1 cellular context compared by ENCODE assay signal in the genomic region with DNA sequence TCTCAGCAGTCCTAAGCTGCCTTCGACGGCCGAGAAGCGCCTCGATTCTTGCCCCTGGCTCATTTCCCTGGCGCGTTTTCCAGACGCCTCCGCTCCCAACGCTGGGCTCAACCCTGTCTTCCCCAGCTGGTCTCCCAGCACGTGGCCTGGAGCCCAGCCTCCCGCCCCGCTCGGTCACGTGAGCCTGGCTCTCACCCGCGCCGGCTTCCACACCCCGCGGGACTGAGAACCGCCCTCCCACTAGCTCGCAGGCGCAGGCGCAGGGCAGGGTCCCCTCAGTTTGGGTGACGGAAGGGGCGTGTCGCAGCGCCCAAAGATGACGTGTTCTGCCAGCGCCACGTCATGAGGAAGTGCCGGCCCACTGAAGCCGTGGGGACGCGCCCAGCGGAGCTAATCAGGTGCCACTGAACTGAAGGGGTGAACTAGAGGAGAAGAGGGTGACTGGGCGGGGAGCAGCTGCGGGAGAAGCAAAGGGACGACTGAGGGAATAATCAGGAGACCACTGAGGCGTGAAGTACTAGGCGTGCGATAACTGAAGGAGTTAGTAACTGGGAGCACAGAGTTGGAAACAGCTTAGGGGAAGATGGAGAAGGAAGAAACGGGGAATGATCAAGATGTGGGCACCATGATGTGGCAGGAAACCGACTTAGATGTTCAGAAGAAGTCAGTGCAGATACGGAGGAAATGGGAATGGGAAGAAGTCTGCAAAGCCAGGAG.
TF ChIP-seq lines count a peak whose summit lies in the region.

A gene with protein sequence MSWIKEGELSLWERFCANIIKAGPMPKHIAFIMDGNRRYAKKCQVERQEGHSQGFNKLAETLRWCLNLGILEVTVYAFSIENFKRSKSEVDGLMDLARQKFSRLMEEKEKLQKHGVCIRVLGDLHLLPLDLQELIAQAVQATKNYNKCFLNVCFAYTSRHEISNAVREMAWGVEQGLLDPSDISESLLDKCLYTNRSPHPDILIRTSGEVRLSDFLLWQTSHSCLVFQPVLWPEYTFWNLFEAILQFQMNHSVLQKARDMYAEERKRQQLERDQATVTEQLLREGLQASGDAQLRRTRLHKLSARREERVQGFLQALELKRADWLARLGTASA (plus strand): TSS at position 343 of the 717 bp plus-strand sequence. CDS start 625 bp downstream, outside the sequence.

TF ChIP-seq in HepG2, 621 proteins besides CTCF, POLR2A, EP300 and RAD21 (continued from another document and continues in another):
- TF ChIP-seq, protein P1, sequence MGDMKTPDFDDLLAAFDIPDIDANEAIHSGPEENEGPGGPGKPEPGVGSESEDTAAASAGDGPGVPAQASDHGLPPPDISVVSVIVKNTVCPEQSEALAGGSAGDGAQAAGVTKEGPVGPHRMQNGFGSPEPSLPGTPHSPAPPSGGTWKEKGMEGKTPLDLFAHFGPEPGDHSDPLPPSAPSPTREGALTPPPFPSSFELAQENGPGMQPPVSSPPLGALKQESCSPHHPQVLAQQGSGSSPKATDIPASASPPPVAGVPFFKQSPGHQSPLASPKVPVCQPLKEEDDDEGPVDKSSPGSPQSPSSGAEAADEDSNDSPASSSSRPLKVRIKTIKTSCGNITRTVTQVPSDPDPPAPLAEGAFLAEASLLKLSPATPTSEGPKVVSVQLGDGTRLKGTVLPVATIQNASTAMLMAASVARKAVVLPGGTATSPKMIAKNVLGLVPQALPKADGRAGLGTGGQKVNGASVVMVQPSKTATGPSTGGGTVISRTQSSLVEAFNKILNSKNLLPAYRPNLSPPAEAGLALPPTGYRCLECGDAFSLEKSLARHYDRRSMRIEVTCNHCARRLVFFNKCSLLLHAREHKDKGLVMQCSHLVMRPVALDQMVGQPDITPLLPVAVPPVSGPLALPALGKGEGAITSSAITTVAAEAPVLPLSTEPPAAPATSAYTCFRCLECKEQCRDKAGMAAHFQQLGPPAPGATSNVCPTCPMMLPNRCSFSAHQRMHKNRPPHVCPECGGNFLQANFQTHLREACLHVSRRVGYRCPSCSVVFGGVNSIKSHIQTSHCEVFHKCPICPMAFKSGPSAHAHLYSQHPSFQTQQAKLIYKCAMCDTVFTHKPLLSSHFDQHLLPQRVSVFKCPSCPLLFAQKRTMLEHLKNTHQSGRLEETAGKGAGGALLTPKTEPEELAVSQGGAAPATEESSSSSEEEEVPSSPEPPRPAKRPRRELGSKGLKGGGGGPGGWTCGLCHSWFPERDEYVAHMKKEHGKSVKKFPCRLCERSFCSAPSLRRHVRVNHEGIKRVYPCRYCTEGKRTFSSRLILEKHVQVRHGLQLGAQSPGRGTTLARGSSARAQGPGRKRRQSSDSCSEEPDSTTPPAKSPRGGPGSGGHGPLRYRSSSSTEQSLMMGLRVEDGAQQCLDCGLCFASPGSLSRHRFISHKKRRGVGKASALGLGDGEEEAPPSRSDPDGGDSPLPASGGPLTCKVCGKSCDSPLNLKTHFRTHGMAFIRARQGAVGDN (CRISPR knock-in tag; IDR thresholded peaks at IDR 0.05): peak; percentile 100
- TF ChIP-seq ZNF253 (CRISPR knock-in tag; IDR thresholded peaks at IDR 0.05; ENCODE audit: borderline replicate concordance) (peak; percentile 95), NR2F2 (IDR thresholded peaks at IDR 0.05; ENCODE audit: borderline replicate concordance, low read depth) (no peak; the same call in 1 of the 2 replicates), KLF9 (CRISPR knock-in tag; IDR thresholded peaks at IDR 0.05; ENCODE audit: low read depth) (peak; percentile 97), FOXK1 (CRISPR knock-in tag; IDR thresholded peaks at IDR 0.05; ENCODE audit: borderline replicate concordance, low read depth) (peak; percentile 96), IKZF1 (IDR thresholded peaks at IDR 0.05) (no peak), REPIN1 (CRISPR knock-in tag; IDR thresholded peaks at IDR 0.05; ENCODE audit: borderline replicate concordance, low read depth) (peak; percentile 99), ZNF24 (IDR thresholded peaks at IDR 0.05) (no peak), ZNF230 (CRISPR knock-in tag; IDR thresholded peaks at IDR 0.05) (peak; percentile 95), MAF1 (CRISPR knock-in tag; IDR thresholded peaks at IDR 0.05; ENCODE audit: borderline replicate concordance) (0 out of 2 replicates have a peak, but pooled peaks have one; percentile 58), ZNF782 (CRISPR knock-in tag; IDR thresholded peaks at IDR 0.05; ENCODE audit: borderline replicate concordance) (no peak), ARID2 (CRISPR knock-in tag; IDR thresholded peaks at IDR 0.05; ENCODE audit: borderline replicate concordance) (peak; percentile 99; the same call in 1 of the 2 replicates), MTF2 (CRISPR knock-in tag; IDR thresholded peaks at IDR 0.05; ENCODE audit: borderline replicate concordance) (0 out of 2 replicates have a peak, but pooled peaks have one; percentile 64), RFX1 (IDR thresholded peaks at IDR 0.05) (no peak)
- TF ChIP-seq, protein P2, sequence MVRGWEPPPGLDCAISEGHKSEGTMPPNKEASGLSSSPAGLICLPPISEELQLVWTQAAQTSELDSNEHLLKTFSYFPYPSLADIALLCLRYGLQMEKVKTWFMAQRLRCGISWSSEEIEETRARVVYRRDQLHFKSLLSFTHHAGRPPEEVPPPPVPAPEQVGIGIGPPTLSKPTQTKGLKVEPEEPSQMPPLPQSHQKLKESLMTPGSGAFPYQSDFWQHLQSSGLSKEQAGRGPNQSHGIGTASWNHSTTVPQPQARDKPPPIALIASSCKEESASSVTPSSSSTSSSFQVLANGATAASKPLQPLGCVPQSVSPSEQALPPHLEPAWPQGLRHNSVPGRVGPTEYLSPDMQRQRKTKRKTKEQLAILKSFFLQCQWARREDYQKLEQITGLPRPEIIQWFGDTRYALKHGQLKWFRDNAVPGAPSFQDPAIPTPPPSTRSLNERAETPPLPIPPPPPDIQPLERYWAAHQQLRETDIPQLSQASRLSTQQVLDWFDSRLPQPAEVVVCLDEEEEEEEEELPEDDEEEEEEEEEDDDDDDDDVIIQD (CRISPR knock-in tag; IDR thresholded peaks at IDR 0.05; ENCODE audit: low read depth): peak; percentile 58; the same call in 1 of the 2 replicates
- TF ChIP-seq, protein P3, sequence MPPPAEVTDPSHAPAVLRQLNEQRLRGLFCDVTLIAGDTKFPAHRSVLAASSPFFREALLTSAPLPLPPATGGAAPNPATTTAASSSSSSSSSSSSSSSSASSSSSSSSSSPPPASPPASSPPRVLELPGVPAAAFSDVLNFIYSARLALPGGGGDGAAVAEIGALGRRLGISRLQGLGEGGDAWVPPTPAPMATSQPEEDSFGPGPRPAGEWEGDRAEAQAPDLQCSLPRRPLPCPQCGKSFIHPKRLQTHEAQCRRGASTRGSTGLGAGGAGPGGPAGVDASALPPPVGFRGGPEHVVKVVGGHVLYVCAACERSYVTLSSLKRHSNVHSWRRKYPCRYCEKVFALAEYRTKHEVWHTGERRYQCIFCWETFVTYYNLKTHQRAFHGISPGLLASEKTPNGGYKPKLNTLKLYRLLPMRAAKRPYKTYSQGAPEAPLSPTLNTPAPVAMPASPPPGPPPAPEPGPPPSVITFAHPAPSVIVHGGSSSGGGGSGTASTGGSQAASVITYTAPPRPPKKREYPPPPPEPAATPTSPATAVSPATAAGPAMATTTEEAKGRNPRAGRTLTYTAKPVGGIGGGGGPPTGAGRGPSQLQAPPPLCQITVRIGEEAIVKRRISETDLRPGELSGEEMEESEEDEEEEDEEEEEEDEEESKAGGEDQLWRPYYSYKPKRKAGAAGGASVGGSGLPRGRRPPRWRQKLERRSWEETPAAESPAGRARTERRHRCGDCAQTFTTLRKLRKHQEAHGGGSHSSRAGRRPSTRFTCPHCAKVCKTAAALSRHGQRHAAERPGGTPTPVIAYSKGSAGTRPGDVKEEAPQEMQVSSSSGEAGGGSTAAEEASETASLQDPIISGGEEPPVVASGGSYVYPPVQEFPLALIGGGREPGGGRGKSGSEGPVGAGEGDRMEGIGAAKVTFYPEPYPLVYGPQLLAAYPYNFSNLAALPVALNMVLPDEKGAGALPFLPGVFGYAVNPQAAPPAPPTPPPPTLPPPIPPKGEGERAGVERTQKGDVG (CRISPR knock-in tag; IDR thresholded peaks at IDR 0.05; ENCODE audit: borderline replicate concordance): peak; percentile 88; the same call in 1 of the 2 replicates
- TF ChIP-seq, protein P4, sequence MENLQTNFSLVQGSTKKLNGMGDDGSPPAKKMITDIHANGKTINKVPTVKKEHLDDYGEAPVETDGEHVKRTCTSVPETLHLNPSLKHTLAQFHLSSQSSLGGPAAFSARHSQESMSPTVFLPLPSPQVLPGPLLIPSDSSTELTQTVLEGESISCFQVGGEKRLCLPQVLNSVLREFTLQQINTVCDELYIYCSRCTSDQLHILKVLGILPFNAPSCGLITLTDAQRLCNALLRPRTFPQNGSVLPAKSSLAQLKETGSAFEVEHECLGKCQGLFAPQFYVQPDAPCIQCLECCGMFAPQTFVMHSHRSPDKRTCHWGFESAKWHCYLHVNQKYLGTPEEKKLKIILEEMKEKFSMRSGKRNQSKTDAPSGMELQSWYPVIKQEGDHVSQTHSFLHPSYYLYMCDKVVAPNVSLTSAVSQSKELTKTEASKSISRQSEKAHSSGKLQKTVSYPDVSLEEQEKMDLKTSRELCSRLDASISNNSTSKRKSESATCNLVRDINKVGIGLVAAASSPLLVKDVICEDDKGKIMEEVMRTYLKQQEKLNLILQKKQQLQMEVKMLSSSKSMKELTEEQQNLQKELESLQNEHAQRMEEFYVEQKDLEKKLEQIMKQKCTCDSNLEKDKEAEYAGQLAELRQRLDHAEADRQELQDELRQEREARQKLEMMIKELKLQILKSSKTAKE (CRISPR knock-in tag; IDR thresholded peaks at IDR 0.05; ENCODE audit: borderline replicate concordance): no peak; the same call in 1 of the 2 replicates
- TF ChIP-seq, protein P5, sequence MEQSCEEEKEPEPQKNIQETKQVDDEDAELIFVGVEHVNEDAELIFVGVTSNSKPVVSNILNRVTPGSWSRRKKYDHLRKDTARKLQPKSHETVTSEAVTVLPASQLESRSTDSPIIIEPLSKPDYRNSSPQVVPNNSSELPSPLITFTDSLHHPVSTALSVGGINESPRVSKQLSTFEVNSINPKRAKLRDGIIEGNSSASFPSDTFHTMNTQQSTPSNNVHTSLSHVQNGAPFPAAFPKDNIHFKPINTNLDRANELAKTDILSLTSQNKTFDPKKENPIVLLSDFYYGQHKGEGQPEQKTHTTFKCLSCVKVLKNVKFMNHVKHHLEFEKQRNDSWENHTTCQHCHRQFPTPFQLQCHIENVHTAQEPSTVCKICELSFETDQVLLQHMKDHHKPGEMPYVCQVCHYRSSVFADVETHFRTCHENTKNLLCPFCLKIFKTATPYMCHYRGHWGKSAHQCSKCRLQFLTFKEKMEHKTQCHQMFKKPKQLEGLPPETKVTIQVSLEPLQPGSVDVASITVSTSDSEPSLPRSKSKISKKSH (CRISPR knock-in tag; IDR thresholded peaks at IDR 0.05; ENCODE audit: borderline replicate concordance): peak; percentile 95
- TF ChIP-seq, protein P6, sequence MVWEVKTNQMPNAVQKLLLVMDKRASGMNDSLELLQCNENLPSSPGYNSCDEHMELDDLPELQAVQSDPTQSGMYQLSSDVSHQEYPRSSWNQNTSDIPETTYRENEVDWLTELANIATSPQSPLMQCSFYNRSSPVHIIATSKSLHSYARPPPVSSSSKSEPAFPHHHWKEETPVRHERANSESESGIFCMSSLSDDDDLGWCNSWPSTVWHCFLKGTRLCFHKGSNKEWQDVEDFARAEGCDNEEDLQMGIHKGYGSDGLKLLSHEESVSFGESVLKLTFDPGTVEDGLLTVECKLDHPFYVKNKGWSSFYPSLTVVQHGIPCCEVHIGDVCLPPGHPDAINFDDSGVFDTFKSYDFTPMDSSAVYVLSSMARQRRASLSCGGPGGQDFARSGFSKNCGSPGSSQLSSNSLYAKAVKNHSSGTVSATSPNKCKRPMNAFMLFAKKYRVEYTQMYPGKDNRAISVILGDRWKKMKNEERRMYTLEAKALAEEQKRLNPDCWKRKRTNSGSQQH (CRISPR knock-in tag; IDR thresholded peaks at IDR 0.05; ENCODE audit: low read depth): peak; percentile 84; the same call in 1 of the 2 replicates
- TF ChIP-seq, protein P7, sequence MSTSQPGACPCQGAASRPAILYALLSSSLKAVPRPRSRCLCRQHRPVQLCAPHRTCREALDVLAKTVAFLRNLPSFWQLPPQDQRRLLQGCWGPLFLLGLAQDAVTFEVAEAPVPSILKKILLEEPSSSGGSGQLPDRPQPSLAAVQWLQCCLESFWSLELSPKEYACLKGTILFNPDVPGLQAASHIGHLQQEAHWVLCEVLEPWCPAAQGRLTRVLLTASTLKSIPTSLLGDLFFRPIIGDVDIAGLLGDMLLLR (CRISPR knock-in tag; IDR thresholded peaks at IDR 0.05): peak; percentile 99
- TF ChIP-seq, protein P8, sequence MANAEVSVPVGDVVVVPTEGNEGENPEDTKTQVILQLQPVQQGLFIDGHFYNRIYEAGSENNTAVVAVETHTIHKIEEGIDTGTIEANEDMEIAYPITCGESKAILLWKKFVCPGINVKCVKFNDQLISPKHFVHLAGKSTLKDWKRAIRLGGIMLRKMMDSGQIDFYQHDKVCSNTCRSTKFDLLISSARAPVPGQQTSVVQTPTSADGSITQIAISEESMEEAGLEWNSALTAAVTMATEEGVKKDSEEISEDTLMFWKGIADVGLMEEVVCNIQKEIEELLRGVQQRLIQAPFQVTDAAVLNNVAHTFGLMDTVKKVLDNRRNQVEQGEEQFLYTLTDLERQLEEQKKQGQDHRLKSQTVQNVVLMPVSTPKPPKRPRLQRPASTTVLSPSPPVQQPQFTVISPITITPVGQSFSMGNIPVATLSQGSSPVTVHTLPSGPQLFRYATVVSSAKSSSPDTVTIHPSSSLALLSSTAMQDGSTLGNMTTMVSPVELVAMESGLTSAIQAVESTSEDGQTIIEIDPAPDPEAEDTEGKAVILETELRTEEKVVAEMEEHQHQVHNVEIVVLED (CRISPR knock-in tag; IDR thresholded peaks at IDR 0.05; ENCODE audit: borderline replicate concordance): peak; percentile 92
- TF ChIP-seq, protein P9, sequence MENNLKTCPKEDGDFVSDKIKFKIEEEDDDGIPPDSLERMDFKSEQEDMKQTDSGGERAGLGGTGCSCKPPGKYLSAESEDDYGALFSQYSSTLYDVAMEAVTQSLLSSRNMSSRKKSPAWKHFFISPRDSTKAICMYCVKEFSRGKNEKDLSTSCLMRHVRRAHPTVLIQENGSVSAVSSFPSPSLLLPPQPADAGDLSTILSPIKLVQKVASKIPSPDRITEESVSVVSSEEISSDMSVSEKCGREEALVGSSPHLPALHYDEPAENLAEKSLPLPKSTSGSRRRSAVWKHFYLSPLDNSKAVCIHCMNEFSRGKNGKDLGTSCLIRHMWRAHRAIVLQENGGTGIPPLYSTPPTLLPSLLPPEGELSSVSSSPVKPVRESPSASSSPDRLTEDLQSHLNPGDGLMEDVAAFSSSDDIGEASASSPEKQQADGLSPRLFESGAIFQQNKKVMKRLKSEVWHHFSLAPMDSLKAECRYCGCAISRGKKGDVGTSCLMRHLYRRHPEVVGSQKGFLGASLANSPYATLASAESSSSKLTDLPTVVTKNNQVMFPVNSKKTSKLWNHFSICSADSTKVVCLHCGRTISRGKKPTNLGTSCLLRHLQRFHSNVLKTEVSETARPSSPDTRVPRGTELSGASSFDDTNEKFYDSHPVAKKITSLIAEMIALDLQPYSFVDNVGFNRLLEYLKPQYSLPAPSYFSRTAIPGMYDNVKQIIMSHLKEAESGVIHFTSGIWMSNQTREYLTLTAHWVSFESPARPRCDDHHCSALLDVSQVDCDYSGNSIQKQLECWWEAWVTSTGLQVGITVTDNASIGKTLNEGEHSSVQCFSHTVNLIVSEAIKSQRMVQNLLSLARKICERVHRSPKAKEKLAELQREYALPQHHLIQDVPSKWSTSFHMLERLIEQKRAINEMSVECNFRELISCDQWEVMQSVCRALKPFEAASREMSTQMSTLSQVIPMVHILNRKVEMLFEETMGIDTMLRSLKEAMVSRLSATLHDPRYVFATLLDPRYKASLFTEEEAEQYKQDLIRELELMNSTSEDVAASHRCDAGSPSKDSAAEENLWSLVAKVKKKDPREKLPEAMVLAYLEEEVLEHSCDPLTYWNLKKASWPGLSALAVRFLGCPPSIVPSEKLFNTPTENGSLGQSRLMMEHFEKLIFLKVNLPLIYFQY (CRISPR knock-in tag; IDR thresholded peaks at IDR 0.05; ENCODE audit: borderline replicate concordance): peak; percentile 82; the same call in 1 of the 2 replicates
